ENCODE assay signal across 28 cellular contexts in genomic region chr6:36315921-36316320, GRCh38. TPM values are rescaled to one million over a fixed set of nuclear protein-coding genes. Genes with fewer than 3 reads are reported as not detected.
DNase-seq lines count a peak whose midpoint lies in the region; ATAC-seq and TF ChIP-seq lines count a peak whose summit lies in the region.
"Had no signal": no experiment of that assay in that cellular context is flagged by ENCODE, and none has a peak within 500 bp of the region (broad histone marks: within the 10 kb centered on the region; RNA-seq: fewer than 3 reads in every experiment).

No MANE protein-coding gene starts in this region.

- H3K9me3 Mint-ChIP-seq in activated T-helper 1 cell treated with anti-CD3 and anti-CD28 coated beads, Interleukin-12 subunit alpha, Interleukin-12 subunit beta, Interleukin-2, Interleukin-4 antibody, amounts not matched to agents 30 ng/mL and 10 ng/mL and 1 ng/mL, durations not matched to agents 14 hours and 24 hours and 36 hours, result no peaks in the 10 kb centered on the region
- H3K9me3 Mint-ChIP-seq: CD14-positive monocyte; CD4-positive, alpha-beta T cell; CD8-positive, alpha-beta memory T cell; GM23338; H9; HFFc6 had no signal

- H3K4me3 ChIP-seq in HEK293 (ENCODE audit: low read depth, low read length) (no peak overlapping the region), colonic mucosa (no peak overlapping the region), mucosa of descending colon (no peak overlapping the region), transverse colon (no peak overlapping the region), heart right ventricle (no peak overlapping the region)
- H3K4me3 ChIP-seq: A549; BLaER1 treated with 17β-estradiol and CSF1 and Interleukin-3, amounts not matched to agents 10 nM and 100 nM; GM23338 had no signal

- 56% methylated on average over 5 of the region's 5 CpGs; no CpG with 5 or more reads in 1 of the 2 donors for WGBS in transverse colon (ENCODE audit: low coverage in 1 of 2), 2 donors
- 80 to 81% methylated on average over 5 of the region's 5 CpGs for WGBS in heart right ventricle, 2 donors

- no peak for TF ChIP-seq POLR2A in transverse colon (IDR thresholded peaks at IDR 0.05)

- H3K4me1 ChIP-seq in HEK293 (ENCODE audit: control insufficient read depth, insufficient read depth, low read length) (peaks cover 22% of the 10 kb centered on the region), colonic mucosa (no peaks in the 10 kb centered on the region), mucosa of descending colon (ENCODE audit: low read depth) (peaks cover 35% of the 10 kb centered on the region), transverse colon (peaks cover 4 to 52% (median 24%) of the 10 kb centered on the region in 4 donors), heart right ventricle (peaks cover 0 to 10% (median 0%) of the 10 kb centered on the region in 9 donors)
- H3K4me1 ChIP-seq: A549 had no signal

- no peaks in the 10 kb centered on the region for H3K36me3 Mint-ChIP-seq in activated T-helper 1 cell treated with anti-CD3 and anti-CD28 coated beads, Interleukin-12 subunit alpha, Interleukin-12 subunit beta, Interleukin-2, Interleukin-4 antibody, amounts not matched to agents 30 ng/mL and 10 ng/mL and 1 ng/mL, durations not matched to agents 14 hours and 24 hours and 36 hours (ENCODE audit: low read depth)
- H3K36me3 Mint-ChIP-seq: CD8-positive, alpha-beta memory T cell had no signal

- TF ChIP-seq EP300 in transverse colon (IDR thresholded peaks at IDR 0.05; ENCODE audit: low read depth), result no peak

- POLR2A ChIA-PET in HEK293 (lab: Yijun Ruan, JAX), result no interaction called here

- in situ Hi-C loops in transverse colon (cut with MboI; ENCODE audit: low pct_ligation_motif_present in 1 of 4, low pct_unique_long_range_greater_than_20kb in 1 of 4, low sequenced_read_pairs in 3 of 4), result no loop called here

- ATAC-seq in mucosa of descending colon, result peak; percentile 49
- ATAC-seq in heart right ventricle, result no peak
- ATAC-seq: A549, GM23338, HCT116 had no signal

- H3K27ac Mint-ChIP-seq in activated T-helper 1 cell treated with anti-CD3 and anti-CD28 coated beads, Interleukin-12 subunit alpha, Interleukin-12 subunit beta, Interleukin-2, Interleukin-4 antibody, amounts not matched to agents 30 ng/mL and 10 ng/mL and 1 ng/mL, durations not matched to agents 14 hours and 24 hours and 36 hours, result no peak overlapping the region
- H3K27ac Mint-ChIP-seq: CD14-positive monocyte; CD4-positive, alpha-beta T cell; GM23338; H9; HFFc6 had no signal

- no peaks in the 10 kb centered on the region for H3K9me3 ChIP-seq in HEK293 (ENCODE audit: control insufficient read depth, insufficient read depth, low read depth, low read length)
- no peaks in the 10 kb centered on the region for H3K9me3 ChIP-seq in colonic mucosa
- H3K9me3 ChIP-seq in mucosa of descending colon, result no peaks in the 10 kb centered on the region
- H3K9me3 ChIP-seq in transverse colon, result no peaks in the 10 kb centered on the region
- H3K9me3 ChIP-seq in heart right ventricle, result no peaks in the 10 kb centered on the region
- H3K9me3 ChIP-seq: A549; BE2C; BLaER1 treated with 17β-estradiol and CSF1 and Interleukin-3, amounts not matched to agents 10 nM and 100 nM had no signal

- H3K9ac ChIP-seq in colonic mucosa (ENCODE audit: low read depth in 2 of 2, low read length in 2 of 2), result no peak overlapping the region
- H3K9ac ChIP-seq: BLaER1 treated with 17β-estradiol and CSF1 and Interleukin-3, amounts not matched to agents 10 nM and 100 nM had no signal

- TF ChIP-seq CTCF in HEK293 (tag by site-specific recombination; IDR thresholded peaks at IDR 0.05) (no peak), colonic mucosa (IDR thresholded peaks at IDR 0.05) (no peak), mucosa of descending colon (IDR thresholded peaks at IDR 0.05) (no peak), transverse colon (IDR thresholded peaks at IDR 0.05) (no peak), heart right ventricle (IDR thresholded peaks at IDR 0.05) (no peak)

- H3K27me3 ChIP-seq in colonic mucosa, result no peaks in the 10 kb centered on the region
- H3K27me3 ChIP-seq in transverse colon, result no peaks in the 10 kb centered on the region
- H3K27me3 ChIP-seq in heart right ventricle, result peaks cover 0 to 25% (median 8%) of the 10 kb centered on the region in 7 donors
- H3K27me3 ChIP-seq: BE2C; BLaER1 treated with 17β-estradiol and CSF1 and Interleukin-3, amounts not matched to agents 10 nM and 100 nM had no signal

- H3K27ac ChIP-seq in HEK293 (ENCODE audit: extremely low read depth, low read depth, low read length), result no peak overlapping the region
- no peak overlapping the region for H3K27ac ChIP-seq in colonic mucosa
- peak overlapping the region in 1 of 4 donors; percentile 14 for H3K27ac ChIP-seq in transverse colon
- H3K27ac ChIP-seq in heart right ventricle, result no peak overlapping the region
- H3K27ac ChIP-seq: A549; BLaER1 treated with 17β-estradiol and CSF1 and Interleukin-3, amounts not matched to agents 10 nM and 100 nM had no signal

- DNase-seq in colonic mucosa, result peak; percentile 56
- peak in 2 of 3 donors; percentile 56 to 57 for DNase-seq in mucosa of descending colon
- peak; percentile 35 for DNase-seq in transverse colon
- no peak for DNase-seq in activated T-helper 1 cell treated with anti-CD3 and anti-CD28 coated beads, Interleukin-12 subunit alpha, Interleukin-12 subunit beta, Interleukin-2, Interleukin-4 antibody, amounts not matched to agents 30 ng/mL and 10 ng/mL and 1 ng/mL, durations not matched to agents 14 hours and 24 hours and 36 hours (ENCODE audit: low spot score)
- no peak for DNase-seq in activated CD4-positive, alpha-beta T cell treated with anti-CD3 and anti-CD28 coated beads, Interleukin-2, amount 50 U/mL, for 4 hours
- DNase-seq in heart right ventricle, result no peak
- DNase-seq: 8988T; ACHN; AML-193; BE2C; Calu3; CD4-positive, alpha-beta T cell; CD8-positive, alpha-beta memory T cell; COR-L47; DMS53; DMS79 treated with DMSO at 0.1 percent for 48 hours; GF-D8; H9; HFFc6 had no signal

- peaks cover 36% of the 10 kb centered on the region for H3K27me3 Mint-ChIP-seq in activated T-helper 1 cell treated with anti-CD3 and anti-CD28 coated beads, Interleukin-12 subunit alpha, Interleukin-12 subunit beta, Interleukin-2, Interleukin-4 antibody, amounts not matched to agents 30 ng/mL and 10 ng/mL and 1 ng/mL, durations not matched to agents 14 hours and 24 hours and 36 hours (ENCODE audit: insufficient read depth)
- H3K27me3 Mint-ChIP-seq: CD4-positive, alpha-beta T cell had no signal

- H3K36me3 ChIP-seq in HEK293 (ENCODE audit: control insufficient read depth in 2 of 2, insufficient read depth in 1 of 2, low read length in 2 of 2) (no peaks in the 10 kb centered on the region), colonic mucosa (no peaks in the 10 kb centered on the region), mucosa of descending colon (ENCODE audit: low read depth) (no peaks in the 10 kb centered on the region), transverse colon (no peaks in the 10 kb centered on the region), heart right ventricle (no peaks in the 10 kb centered on the region)
- H3K36me3 ChIP-seq: BE2C; BLaER1 treated with 17β-estradiol and CSF1 and Interleukin-3, amounts not matched to agents 10 nM and 100 nM had no signal

- intact Hi-C loops in colonic mucosa (cut with DNase I), result no loop called here
- intact Hi-C loops in mucosa of descending colon (cut with DNase I, micrococcal nuclease), result no loop called here
- intact Hi-C loops in transverse colon (cut with DNase I; ENCODE audit: low total_unique reads), result no loop called here
- intact Hi-C loops in activated T-helper 1 cell treated with anti-CD3 and anti-CD28 coated beads, Interleukin-12 subunit alpha, Interleukin-12 subunit beta, Interleukin-2, Interleukin-4 antibody, amounts not matched to agents 30 ng/mL and 10 ng/mL and 1 ng/mL, durations not matched to agents 14 hours and 24 hours and 36 hours (cut with micrococcal nuclease), result no loop called here
- intact Hi-C loops in heart right ventricle (cut with DNase I), result no loop called here

- CTCF ChIA-PET in HEK293 (lab: Yijun Ruan, JAX), result interaction anchor here (8.1 kb wide), 1 partner anchor 14 kb away, joined by 83 read pairs; no protein-coding TSS in a partner anchor

- H3K4me1 Mint-ChIP-seq in activated T-helper 1 cell treated with anti-CD3 and anti-CD28 coated beads, Interleukin-12 subunit alpha, Interleukin-12 subunit beta, Interleukin-2, Interleukin-4 antibody, amounts not matched to agents 30 ng/mL and 10 ng/mL and 1 ng/mL, durations not matched to agents 14 hours and 24 hours and 36 hours (ENCODE audit: low read depth), result no peaks in the 10 kb centered on the region

- no peak overlapping the region for H3K4me3 Mint-ChIP-seq in activated T-helper 1 cell treated with anti-CD3 and anti-CD28 coated beads, Interleukin-12 subunit alpha, Interleukin-12 subunit beta, Interleukin-2, Interleukin-4 antibody, amounts not matched to agents 30 ng/mL and 10 ng/mL and 1 ng/mL, durations not matched to agents 14 hours and 24 hours and 36 hours
- H3K4me3 Mint-ChIP-seq: CD14-positive monocyte; CD4-positive, alpha-beta T cell; CD8-positive, alpha-beta memory T cell; GM23338; H9; HFFc6 had no signal

TF ChIP-seq in HEK293, 187 proteins besides CTCF, POLR2A, EP300 and RAD21:
- TF ChIP-seq ZIC2 (tag by site-specific recombination; IDR thresholded peaks at IDR 0.05), result peak; percentile 18; the same call in 1 of the 2 replicates
- no peak for TF ChIP-seq ZNF302 (tag by site-specific recombination; IDR thresholded peaks at IDR 0.05; ENCODE audit: low read depth)

RNA-seq across cellular contexts. Expression of gene BNIP5, which starts 20.8 kb away (rescaled TPM):
- total RNA-seq in colonic mucosa, result 1 to 10 TPM; 4.7 to 7.8 TPM
- total RNA-seq in mucosa of descending colon, result 10 to 100 TPM in 2 of 3 donors, 1 to 10 TPM in 1; 8.1 to 17.4 (median 12.6) TPM
- 10 to 100 TPM in 3 of 4 donors, 1 to 10 TPM in 1; 6.0 to 23.6 (median 14.1) TPM for total RNA-seq in transverse colon
- total RNA-seq in activated T-helper 1 cell treated with anti-CD3 and anti-CD28 coated beads, Interleukin-12 subunit alpha, Interleukin-12 subunit beta, Interleukin-2, Interleukin-4 antibody, amounts not matched to agents 30 ng/mL and 10 ng/mL and 1 ng/mL, durations not matched to agents 14 hours and 24 hours and 36 hours, result not detected in 2 replicates
- total RNA-seq in heart right ventricle, result not detected
- not detected for polyA plus RNA-seq in heart right ventricle
- total RNA-seq: CD4-positive, alpha-beta T cell; CD8-positive, alpha-beta memory T cell; Daoy; G401; GM23338; H4; H9; HFFc6 had no signal
- polyA plus RNA-seq: A549; CD14-positive monocyte; CD8-positive, alpha-beta memory T cell; GM23338 had no signal

RNA-seq across cellular contexts. Expression of gene PNPLA1, which starts 46.1 kb away (rescaled TPM):
- total RNA-seq in colonic mucosa (under 1 TPM; 0.35 TPM), mucosa of descending colon (under 1 TPM; 0.19 to 0.38 (median 0.27) TPM), transverse colon (1 to 10 TPM in 1 of 4 donors, under 1 TPM in 1, not detected in 2; 0.79 to 1.1 TPM), heart right ventricle (under 1 TPM in 2 of 10 donors, not detected in 8; 0.21 to 0.28 TPM)
- not detected in 2 replicates for total RNA-seq in activated T-helper 1 cell treated with anti-CD3 and anti-CD28 coated beads, Interleukin-12 subunit alpha, Interleukin-12 subunit beta, Interleukin-2, Interleukin-4 antibody, amounts not matched to agents 30 ng/mL and 10 ng/mL and 1 ng/mL, durations not matched to agents 14 hours and 24 hours and 36 hours
- polyA plus RNA-seq in heart right ventricle, result not detected
- total RNA-seq: CD8-positive, alpha-beta memory T cell; Daoy; G401; GM23338; H4; HFFc6 had no signal
- polyA plus RNA-seq: CD8-positive, alpha-beta memory T cell; GM23338 had no signal

Comparison
In these comparisons a context has a peak if more than half of its experiments do, and no peak if none do; other contexts are left out.
1. DNase-seq: peak in colonic mucosa (single experiment), mucosa of descending colon (2 of 3) and transverse colon (single experiment); none in activated T-helper 1 cell treated with anti-CD3 and anti-CD28 coated beads, Interleukin-12 subunit alpha, Interleukin-12 subunit beta, Interleukin-2, Interleukin-4 antibody, amounts not matched to agents 30 ng/mL and 10 ng/mL and 1 ng/mL, durations not matched to agents 14 hours and 24 hours and 36 hours (single experiment), activated CD4-positive, alpha-beta T cell treated with anti-CD3 and anti-CD28 coated beads, Interleukin-2, amount 50 U/mL, for 4 hours (0 of 2) and heart right ventricle (0 of 2).